Comparison of ENCODE assay signal across 13 cellular contexts in the genomic region with DNA sequence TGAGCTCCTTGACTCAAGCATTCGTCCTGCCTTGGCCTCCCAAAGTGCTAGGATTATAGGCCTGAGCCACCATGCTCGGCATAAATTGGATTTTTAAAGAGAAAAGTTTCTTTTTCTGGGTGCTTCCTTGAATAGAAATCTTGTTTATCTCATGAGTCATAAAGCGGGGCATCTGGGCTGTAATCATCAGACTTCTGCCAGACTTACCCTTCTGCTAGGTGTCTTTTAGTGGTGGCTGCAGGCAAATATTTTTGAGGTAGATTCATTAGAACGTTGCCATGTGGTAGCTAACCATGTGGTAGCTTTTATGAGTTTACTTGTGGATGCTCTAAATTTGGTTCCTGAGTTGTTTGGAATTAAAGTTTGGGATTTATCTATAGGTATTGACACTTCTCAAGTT. TPM values are rescaled to one million over a fixed set of nuclear protein-coding genes. Genes with fewer than 3 reads are reported as not detected.
DNase-seq lines count a peak whose midpoint lies in the region; ATAC-seq and TF ChIP-seq lines count a peak whose summit lies in the region.
"Had no signal": no experiment of that assay in that cellular context is flagged by ENCODE, and none has a peak within 500 bp of the region (broad histone marks: within the 10 kb centered on the region; RNA-seq: fewer than 3 reads in every experiment).

No MANE protein-coding gene starts in this region.

- DNase-seq in activated CD8-positive, alpha-beta T cell treated with anti-CD3 and anti-CD28 coated beads for 36 hours, result no peak
- DNase-seq in activated CD8-positive, alpha-beta T cell treated with anti-CD3 and anti-CD28 coated beads, Interleukin-2, amount 10 ng/mL, durations not matched to agents 7 days and 5 days, result no peak
- no peak for DNase-seq in SK-N-SH
- DNase-seq in fibroblast of lung (ENCODE audit: low read depth in 2 of 2), result peak; percentile 45 to 87
- no peak for DNase-seq in OCI-M2 (lab: John Stamatoyannopoulos, UW; ENCODE audit: unreplicated experiment)
- no peak for DNase-seq in NCI-H1092 (lab: John Stamatoyannopoulos, UW)
- DNase-seq: activated CD8-positive, alpha-beta memory T cell treated with anti-CD3 and anti-CD28 coated beads, Interleukin-2, amount 50 U/mL, for 4 hours; MM.1S; NCI-H510A treated with DMSO at 0.1 percent for 48 hours; tibial artery had no signal

- POLR2A ChIA-PET in activated CD8-positive, alpha-beta T cell treated with anti-CD3 and anti-CD28 coated beads for 36 hours (lab: Charles Lee), result interaction anchor here (1.2 to 2.7 kb wide), 5 partner anchors 10 to 27 kb away, joined by 3 to 10 read pairs (median 5); a partner anchor contains a TSS
- POLR2A ChIA-PET in activated CD8-positive, alpha-beta T cell treated with anti-CD3 and anti-CD28 coated beads, Interleukin-2, amount 10 ng/mL, durations not matched to agents 7 days and 5 days (lab: Charles Lee), result interaction anchor here (0.9 to 1.2 kb wide), 2 partner anchors 10 kb away, joined by 3 to 5 read pairs; no protein-coding TSS in a partner anchor
- POLR2A ChIA-PET in SK-N-SH (lab: Yijun Ruan, JAX), result no interaction called here

- ATAC-seq in activated CD8-positive, alpha-beta T cell treated with anti-CD3 and anti-CD28 coated beads for 36 hours, result no peak
- ATAC-seq in activated CD8-positive, alpha-beta T cell treated with anti-CD3 and anti-CD28 coated beads, Interleukin-2, amount 10 ng/mL, durations not matched to agents 7 days and 5 days, result no peak
- ATAC-seq in GM18861 (IDR thresholded peaks at IDR 0.05; ENCODE audit: unreplicated experiment), result no peak

- peak overlapping the region; percentile 36 for H3K27ac Mint-ChIP-seq in activated CD8-positive, alpha-beta T cell treated with anti-CD3 and anti-CD28 coated beads for 36 hours
- H3K27ac Mint-ChIP-seq in activated CD8-positive, alpha-beta T cell treated with anti-CD3 and anti-CD28 coated beads, Interleukin-2, amount 10 ng/mL, durations not matched to agents 7 days and 5 days, result no peak overlapping the region

- H3K4me1 Mint-ChIP-seq in activated CD8-positive, alpha-beta T cell treated with anti-CD3 and anti-CD28 coated beads for 36 hours (ENCODE audit: low read depth), result peaks cover 36% of the 10 kb centered on the region
- peaks cover 29% of the 10 kb centered on the region for H3K4me1 Mint-ChIP-seq in activated CD8-positive, alpha-beta T cell treated with anti-CD3 and anti-CD28 coated beads, Interleukin-2, amount 10 ng/mL, durations not matched to agents 7 days and 5 days (ENCODE audit: low read depth)

- no peak overlapping the region for H2AFZ ChIP-seq in SK-N-SH (ENCODE audit: low read depth)
- H2AFZ ChIP-seq in fibroblast of lung (ENCODE audit: low read length), result no peak overlapping the region
- H2AFZ ChIP-seq: neural progenitor cell had no signal

- H3K9me3 ChIP-seq in SK-N-SH (no peaks in the 10 kb centered on the region), fibroblast of lung (ENCODE audit: control insufficient read depth, insufficient read depth, low read depth, low read length) (no peaks in the 10 kb centered on the region), skeletal muscle satellite cell (replicated peaks; ENCODE audit: low read length) (no peaks in the 10 kb centered on the region)
- H3K9me3 ChIP-seq: tibial artery had no signal

- H3K4me2 ChIP-seq in SK-N-SH, result peak overlapping the region; percentile 61
- H3K4me2 ChIP-seq in fibroblast of lung (ENCODE audit: extremely low read depth, insufficient read depth, low read length), result no peak overlapping the region
- peak overlapping the region; percentile 2 for H3K4me2 ChIP-seq in skeletal muscle satellite cell (ENCODE audit: low read length)
- H3K4me2 ChIP-seq: neural progenitor cell had no signal

- H3K9me3 Mint-ChIP-seq in activated CD8-positive, alpha-beta T cell treated with anti-CD3 and anti-CD28 coated beads for 36 hours, result no peaks in the 10 kb centered on the region
- no peaks in the 10 kb centered on the region for H3K9me3 Mint-ChIP-seq in activated CD8-positive, alpha-beta T cell treated with anti-CD3 and anti-CD28 coated beads, Interleukin-2, amount 10 ng/mL, durations not matched to agents 7 days and 5 days (ENCODE audit: insufficient read depth)
- H3K9me3 Mint-ChIP-seq: neural progenitor cell had no signal

- TF ChIP-seq RAD21 in SK-N-SH (IDR thresholded peaks at IDR 0.05; ENCODE audit: low read length), result no peak

- peaks cover 91% of the 10 kb centered on the region for H4K20me1 ChIP-seq in SK-N-SH (ENCODE audit: insufficient read depth)
- H4K20me1 ChIP-seq in fibroblast of lung (ENCODE audit: control insufficient read depth, extremely low read depth, insufficient read depth, low read length), result no peaks in the 10 kb centered on the region

- H3K4me3 ChIP-seq in SK-N-SH (ENCODE audit: low read depth in 2 of 2, low read length in 1 of 2) (peak overlapping the region in 1 of 2 experiments; percentile 23; a peak in 1 of 4 replicates), fibroblast of lung (replicated peaks in 1 of 4; ENCODE audit: control extremely low read depth in 1 of 4, insufficient read depth in 1 of 4, low read depth in 3 of 4, low read length in 4 of 4) (no peak overlapping the region), skeletal muscle satellite cell (ENCODE audit: low read length) (no peak overlapping the region)
- H3K4me3 ChIP-seq: neural progenitor cell, tibial artery had no signal

- no peak for TF ChIP-seq CTCF in activated CD8-positive, alpha-beta T cell treated with anti-CD3 and anti-CD28 coated beads for 36 hours (IDR thresholded peaks at IDR 0.05)
- TF ChIP-seq CTCF in SK-N-SH (IDR thresholded peaks at IDR 0.05), result no peak
- no peak for TF ChIP-seq CTCF in fibroblast of lung (conservative IDR thresholded peaks at IDR 0.05 in 1 of 2, IDR thresholded peaks at IDR 0.05 in 1 of 2; ENCODE audit: low read depth in 1 of 2, low read length in 2 of 2)

- H3K27ac ChIP-seq in SK-N-SH (ENCODE audit: low read depth in 2 of 2, low read length in 1 of 2) (peak overlapping the region; percentile 0 to 71; a peak in 2 of 4 replicates), fibroblast of lung (ENCODE audit: insufficient read depth, low read length) (peak overlapping the region; percentile 97)
- H3K27ac ChIP-seq: neural progenitor cell, tibial artery had no signal

- H3K9me2 ChIP-seq in SK-N-SH, result no peaks in the 10 kb centered on the region

- no peaks in the 10 kb centered on the region for H3K27me3 Mint-ChIP-seq in activated CD8-positive, alpha-beta T cell treated with anti-CD3 and anti-CD28 coated beads for 36 hours
- H3K27me3 Mint-ChIP-seq in activated CD8-positive, alpha-beta T cell treated with anti-CD3 and anti-CD28 coated beads, Interleukin-2, amount 10 ng/mL, durations not matched to agents 7 days and 5 days (ENCODE audit: low read depth), result no peaks in the 10 kb centered on the region

- 20% methylated on average over 4 of the region's 4 CpGs for WGBS in SK-N-SH (ENCODE audit: low lambda C conversion rate)

- TF ChIP-seq EP300 in SK-N-SH (IDR thresholded peaks at IDR 0.05; ENCODE audit: borderline replicate concordance in 1 of 2, low read depth in 1 of 2, low read length in 1 of 2), result peak in 1 of 2 experiments; percentile 55; a peak in 1 of 4 replicates

- H3K27me3 ChIP-seq in SK-N-SH (ENCODE audit: insufficient read depth), result no peaks in the 10 kb centered on the region
- no peaks in the 10 kb centered on the region for H3K27me3 ChIP-seq in fibroblast of lung (ENCODE audit: control insufficient read depth, insufficient read depth, low read length)
- no peaks in the 10 kb centered on the region for H3K27me3 ChIP-seq in skeletal muscle satellite cell (ENCODE audit: control insufficient read depth, insufficient read depth, low read length)
- H3K27me3 ChIP-seq: neural progenitor cell, tibial artery had no signal

- H3K9ac ChIP-seq in SK-N-SH (peak overlapping the region; percentile 29; the same call in 1 of the 2 replicates), fibroblast of lung (ENCODE audit: insufficient read depth, low read length) (no peak overlapping the region), skeletal muscle satellite cell (ENCODE audit: low read depth, low read length) (peak overlapping the region; percentile 42)
- H3K9ac ChIP-seq: neural progenitor cell had no signal

- H3K4me1 ChIP-seq in SK-N-SH (ENCODE audit: control insufficient read depth in 1 of 2, insufficient read depth in 2 of 2, low read depth in 1 of 2, low read length in 1 of 2) (peaks cover 13 to 30% of the 10 kb centered on the region in 2 experiments; a peak in 3 of 4 replicates), fibroblast of lung (ENCODE audit: control insufficient read depth, extremely low read depth, insufficient read depth, low read length) (peaks cover 34% of the 10 kb centered on the region), skeletal muscle satellite cell (ENCODE audit: control insufficient read depth, insufficient read depth, low read length) (peaks cover 37% of the 10 kb centered on the region)
- H3K4me1 ChIP-seq: neural progenitor cell had no signal

- peaks cover 53% of the 10 kb centered on the region for H3K36me3 Mint-ChIP-seq in activated CD8-positive, alpha-beta T cell treated with anti-CD3 and anti-CD28 coated beads for 36 hours (ENCODE audit: low read depth)
- H3K36me3 Mint-ChIP-seq in activated CD8-positive, alpha-beta T cell treated with anti-CD3 and anti-CD28 coated beads, Interleukin-2, amount 10 ng/mL, durations not matched to agents 7 days and 5 days (ENCODE audit: low read depth), result peaks cover 49% of the 10 kb centered on the region

- H3F3A ChIP-seq in SK-N-SH (replicated peaks; ENCODE audit: insufficient read depth), result peaks cover 31% of the 10 kb centered on the region

- no peak overlapping the region for H3K4me3 Mint-ChIP-seq in activated CD8-positive, alpha-beta T cell treated with anti-CD3 and anti-CD28 coated beads for 36 hours
- no peak overlapping the region for H3K4me3 Mint-ChIP-seq in activated CD8-positive, alpha-beta T cell treated with anti-CD3 and anti-CD28 coated beads, Interleukin-2, amount 10 ng/mL, durations not matched to agents 7 days and 5 days
- H3K4me3 Mint-ChIP-seq: neural progenitor cell had no signal

- intact Hi-C loops in activated CD8-positive, alpha-beta T cell treated with anti-CD3 and anti-CD28 coated beads for 36 hours (cut with micrococcal nuclease), result no loop called here

- CTCF ChIA-PET in activated CD8-positive, alpha-beta T cell treated with anti-CD3 and anti-CD28 coated beads for 36 hours (lab: Charles Lee), result interaction anchor here (0.8 to 3.0 kb wide), 4 partner anchors 11 to 31 kb away, joined by 3 to 17 read pairs (median 5); no protein-coding TSS in a partner anchor
- CTCF ChIA-PET in activated CD8-positive, alpha-beta T cell treated with anti-CD3 and anti-CD28 coated beads, Interleukin-2, amount 10 ng/mL, durations not matched to agents 7 days and 5 days (lab: Charles Lee), result interaction anchor here (0.9 to 1.9 kb wide), 7 partner anchors 8 to 31 kb away, joined by 3 to 9 read pairs (median 4); no protein-coding TSS in a partner anchor
- CTCF ChIA-PET in SK-N-SH (lab: Yijun Ruan, JAX), result interaction anchor here (0.8 to 4.0 kb wide), 9 partner anchors 10 to 317 kb away, joined by 3 to 32 read pairs (median 5); a partner anchor contains a TSS

- H3K36me3 ChIP-seq in SK-N-SH (replicated peaks in 1 of 2; ENCODE audit: control insufficient read depth in 1 of 2, insufficient read depth in 2 of 2, low read length in 1 of 2) (peaks cover 17 to 20% of the 10 kb centered on the region in 2 experiments), fibroblast of lung (ENCODE audit: control insufficient read depth, insufficient read depth, low read length) (peaks cover 6% of the 10 kb centered on the region), skeletal muscle satellite cell (ENCODE audit: insufficient read depth, low read length) (peaks cover 24% of the 10 kb centered on the region)
- H3K36me3 ChIP-seq: neural progenitor cell had no signal

- H3K79me2 ChIP-seq in SK-N-SH (ENCODE audit: insufficient read depth), result peaks cover 100% of the 10 kb centered on the region
- peaks cover 76% of the 10 kb centered on the region for H3K79me2 ChIP-seq in fibroblast of lung (ENCODE audit: control insufficient read depth, insufficient read depth, low read length)

RNA-seq across cellular contexts. Expression of a gene that starts 13.4 kb away (rescaled TPM):
- 10 to 100 TPM; 42.1 to 43.3 TPM for total RNA-seq in activated CD8-positive, alpha-beta T cell treated with anti-CD3 and anti-CD28 coated beads for 36 hours
- 10 to 100 TPM; 46.5 to 51.0 TPM for total RNA-seq in activated CD8-positive, alpha-beta T cell treated with anti-CD3 and anti-CD28 coated beads, Interleukin-2, amount 10 ng/mL, durations not matched to agents 7 days and 5 days
- polyA plus RNA-seq in SK-N-SH (2012; rRNA removed) (88.4 and 106 TPM in 2 replicates), fibroblast of lung (21.7 and 22.4 TPM in 2 replicates)
- 35.9 and 56.9 TPM in 2 replicates for polyA plus RNA-seq in SK-N-SH (2012; cell fraction: cytosol; rRNA removed)
- 264 and 311 TPM in 2 replicates for polyA plus RNA-seq in SK-N-SH (2012; cell fraction: nucleus; rRNA removed)
- total RNA-seq in fibroblast of lung, result 29.8 and 34.5 TPM in 2 replicates
- polyA plus RNA-seq in fibroblast of lung (2012), result 16.6 and 21.3 TPM in 2 replicates
- polyA minus RNA-seq in fibroblast of lung (ENCODE audit: low replicate concordance), result 27.9 and 37.7 TPM in 2 replicates
- 24.6 and 25.8 TPM in 2 replicates for total RNA-seq in skeletal muscle satellite cell (2012; rRNA removed)

RNA-seq across cellular contexts. Expression of a gene that starts 32.0 kb away (rescaled TPM):
- total RNA-seq in activated CD8-positive, alpha-beta T cell treated with anti-CD3 and anti-CD28 coated beads for 36 hours, result 10 to 100 TPM; 48.6 to 49.1 TPM
- total RNA-seq in activated CD8-positive, alpha-beta T cell treated with anti-CD3 and anti-CD28 coated beads, Interleukin-2, amount 10 ng/mL, durations not matched to agents 7 days and 5 days, result 1 to 10 TPM; 9.1 TPM
- polyA plus RNA-seq in SK-N-SH (2012; rRNA removed), result 24.9 and 26.1 TPM in 2 replicates
- 16.5 and 23.9 TPM in 2 replicates for polyA plus RNA-seq in SK-N-SH (2012; cell fraction: cytosol; rRNA removed)
- polyA plus RNA-seq in SK-N-SH (2012; cell fraction: nucleus; rRNA removed), result 51.0 and 55.2 TPM in 2 replicates
- 163 and 185 TPM in 2 replicates for total RNA-seq in fibroblast of lung
- 52.6 and 87.8 TPM in 2 replicates for polyA plus RNA-seq in fibroblast of lung
- 59.6 and 94.1 TPM in 2 replicates for polyA plus RNA-seq in fibroblast of lung (2012)
- polyA minus RNA-seq in fibroblast of lung (ENCODE audit: low replicate concordance), result 48.9 and 50.2 TPM in 2 replicates
- total RNA-seq in skeletal muscle satellite cell (2012; rRNA removed), result 52.0 and 93.5 TPM in 2 replicates

Comparison
In these comparisons a context has a peak if more than half of its experiments do, and no peak if none do; other contexts are left out.
1. RNA of a gene that starts 32.0 kb away (total RNA-seq): 163 to 185 TPM in fibroblast of lung and 48.6 to 49.1 TPM in activated CD8-positive, alpha-beta T cell treated with anti-CD3 and anti-CD28 coated beads for 36 hours; 9.1 TPM in activated CD8-positive, alpha-beta T cell treated with anti-CD3 and anti-CD28 coated beads, Interleukin-2, amount 10 ng/mL, durations not matched to agents 7 days and 5 days; every median in the first group is over 4 times any median in the second.
2. DNase-seq: peak in fibroblast of lung (2 of 2); none in activated CD8-positive, alpha-beta T cell treated with anti-CD3 and anti-CD28 coated beads for 36 hours (single experiment), activated CD8-positive, alpha-beta T cell treated with anti-CD3 and anti-CD28 coated beads, Interleukin-2, amount 10 ng/mL, durations not matched to agents 7 days and 5 days (single experiment), SK-N-SH (single experiment), OCI-M2 (single experiment) and NCI-H1092 (single experiment).